In the genomic region with DNA sequence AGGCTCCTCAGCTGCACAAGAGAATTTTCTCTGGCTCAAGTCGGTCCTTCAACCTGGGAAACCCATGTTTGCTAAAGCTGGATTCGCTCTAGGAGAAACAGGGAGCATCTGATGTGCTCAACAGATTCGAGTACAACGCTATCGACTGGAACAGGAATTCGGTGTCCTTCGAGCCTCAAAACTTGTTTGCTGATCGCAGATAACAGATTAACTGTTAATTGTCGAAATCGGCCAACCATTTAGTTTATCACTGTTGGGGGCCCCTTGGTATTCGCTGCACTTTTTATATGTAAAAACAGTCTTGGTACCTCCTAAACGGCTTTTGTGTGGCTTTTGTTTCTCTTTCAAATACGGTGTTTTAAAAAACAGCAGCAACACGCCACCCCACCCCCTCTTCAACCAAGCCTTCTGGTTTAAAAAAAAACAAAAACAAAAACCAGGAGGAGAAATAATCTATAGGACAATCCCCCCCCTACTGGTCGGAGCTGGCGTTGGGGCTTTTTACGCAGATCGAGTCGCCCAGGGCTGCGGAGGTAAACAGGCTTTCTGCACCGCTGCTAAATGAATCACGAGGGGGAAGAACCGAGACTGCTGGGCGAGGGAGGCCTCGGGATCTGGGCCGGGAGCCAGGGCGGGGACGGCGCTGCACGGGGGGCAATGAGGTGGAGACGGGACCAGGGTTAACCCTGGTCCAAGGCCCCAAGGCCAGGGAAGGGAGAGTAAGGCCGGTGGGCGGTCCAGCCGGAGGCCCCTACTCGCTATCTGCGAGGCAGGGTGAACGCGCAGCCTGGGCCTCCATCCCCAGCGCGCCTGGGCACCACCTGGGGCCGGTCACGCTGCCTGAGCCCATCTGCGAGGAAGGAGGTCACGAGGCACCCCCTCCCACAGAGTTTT, we compare ENCODE assay signal across 8 cellular contexts.
A peak's percentile ranks its signal among the peaks of the same experiment; 100 is the strongest.
DNase-seq lines count a peak whose midpoint lies in the region; ATAC-seq lines count a peak whose summit lies in the region.

No MANE protein-coding gene starts in this region.

- no peaks in the 10 kb centered on the region for H3K27me3 Mint-ChIP-seq in activated naive CD8-positive, alpha-beta T cell treated with anti-CD3 and anti-CD28 coated beads, Interleukin-2, amount 50 U/mL, for 24 hours

- DNase-seq in Caki2 (ENCODE audit: low read depth) (peak; percentile 89), MV-4-11 (lab: John Stamatoyannopoulos, UW) (peak; percentile 61), T-helper 1 cell (peak; percentile 48 to 89 (median 67)), kidney glomerular epithelial cell (lab: John Stamatoyannopoulos, UW) (peak; percentile 66)
- DNase-seq in activated naive CD8-positive, alpha-beta T cell treated with anti-CD3 and anti-CD28 coated beads, Interleukin-2, amount 50 U/mL, for 24 hours, result peak; percentile 73
- peak in 2 of 3 donors; percentile 45 to 72 for DNase-seq in stimulated activated CD4-positive, alpha-beta T cell treated with anti-CD3 and anti-CD28 coated beads, TNF-alpha, amount 100 ng/mL, for 48 hours (ENCODE audit: low read depth in 3 of 3)

- peak overlapping the region; percentile 86 for H3K4me3 Mint-ChIP-seq in activated naive CD8-positive, alpha-beta T cell treated with anti-CD3 and anti-CD28 coated beads, Interleukin-2, amount 50 U/mL, for 24 hours

- H3K9me3 Mint-ChIP-seq in activated naive CD8-positive, alpha-beta T cell treated with anti-CD3 and anti-CD28 coated beads, Interleukin-2, amount 50 U/mL, for 24 hours, result no peaks in the 10 kb centered on the region

- ATAC-seq in GM21576 (IDR thresholded peaks at IDR 0.05; ENCODE audit: unreplicated experiment), result peak; percentile 43
- peak; percentile 56 for ATAC-seq in activated naive CD8-positive, alpha-beta T cell treated with anti-CD3 and anti-CD28 coated beads, Interleukin-2, amount 50 U/mL, for 24 hours
- ATAC-seq in HG03025 (IDR thresholded peaks at IDR 0.05; ENCODE audit: low FRiP score, unreplicated experiment), result no peak

- in situ Hi-C loops in Caki2 (cut with HindIII; ENCODE audit: low pct_unique_long_range_greater_than_20kb, low sequenced_read_pairs), result no loop called here

- H3K4me1 Mint-ChIP-seq in activated naive CD8-positive, alpha-beta T cell treated with anti-CD3 and anti-CD28 coated beads, Interleukin-2, amount 50 U/mL, for 24 hours, result peaks cover 53% of the 10 kb centered on the region

- peaks cover 8% of the 10 kb centered on the region for H3K36me3 Mint-ChIP-seq in activated naive CD8-positive, alpha-beta T cell treated with anti-CD3 and anti-CD28 coated beads, Interleukin-2, amount 50 U/mL, for 24 hours (ENCODE audit: low read depth)

- H3K27ac Mint-ChIP-seq in activated naive CD8-positive, alpha-beta T cell treated with anti-CD3 and anti-CD28 coated beads, Interleukin-2, amount 50 U/mL, for 24 hours, result peak overlapping the region; percentile 92
